ENCODE assay signal across 1 cellular context in genomic region chr7:150715293-150715692, GRCh38.
TF ChIP-seq lines count a peak whose summit lies in the region.

No MANE protein-coding gene starts in this region.

TF ChIP-seq in SK-N-SH, 30 proteins besides CTCF, POLR2A, EP300 and RAD21 (continued from another document):
- no peak for TF ChIP-seq TAF1 (IDR thresholded peaks at IDR 0.05; ENCODE audit: borderline replicate concordance, low read depth, low read length)
- TF ChIP-seq POLR2AphosphoS5 (IDR thresholded peaks at IDR 0.05; ENCODE audit: low read depth, low read length) = no peak
- TF ChIP-seq USF2 (IDR thresholded peaks at IDR 0.05; ENCODE audit: borderline replicate concordance, low read depth, low read length) = no peak
- TF ChIP-seq REST (IDR thresholded peaks at IDR 0.05; ENCODE audit: low read depth, low read length) = no peak
- no peak for TF ChIP-seq FOXJ3 (CRISPR knock-in tag; IDR thresholded peaks at IDR 0.05)
